Comparison of ENCODE assay signal across 12 cellular contexts in genomic region chr19:15173746-15174404, GRCh38. TPM values are rescaled to one million over a fixed set of nuclear protein-coding genes. Genes with fewer than 3 reads are reported as not detected.
DNase-seq lines count a peak whose midpoint lies in the region; ATAC-seq and TF ChIP-seq lines count a peak whose summit lies in the region.
"Had no signal": no experiment of that assay in that cellular context is flagged by ENCODE, and none has a peak within 500 bp of the region (broad histone marks: within the 10 kb centered on the region; RNA-seq: fewer than 3 reads in every experiment).

No MANE protein-coding gene starts in this region.

- H3K36me3 ChIP-seq in SK-N-SH (replicated peaks in 1 of 2; ENCODE audit: control insufficient read depth in 1 of 2, insufficient read depth in 2 of 2, low read length in 1 of 2) (no peaks in the 10 kb centered on the region), WERI-Rb-1 (no peaks in the 10 kb centered on the region), neutrophil (no peaks in the 10 kb centered on the region), adrenal gland (replicated peaks in 1 of 2) (no peaks in the 10 kb centered on the region)

- POLR2A ChIA-PET in SK-N-SH (lab: Yijun Ruan, JAX), result no interaction called here

- H3K4me1 ChIP-seq in SK-N-SH (ENCODE audit: control insufficient read depth in 1 of 2, insufficient read depth in 2 of 2, low read depth in 1 of 2, low read length in 1 of 2) (peaks cover 0 to 2% of the 10 kb centered on the region in 2 experiments; a peak in 1 of 4 replicates), neutrophil (ENCODE audit: control insufficient read depth in 1 of 2, insufficient read depth in 1 of 2, low read depth in 1 of 2, low read length in 1 of 2) (peaks cover 9 to 12% of the 10 kb centered on the region in 2 experiments), adrenal gland (replicated peaks in 1 of 2) (no peaks in the 10 kb centered on the region)

- CTCF ChIA-PET in SK-N-SH (lab: Yijun Ruan, JAX), result interaction anchor here (0.8 to 1.4 kb wide), 4 partner anchors 20 to 382 kb away, joined by 3 to 5 read pairs (median 4); no protein-coding TSS in a partner anchor

- no peaks in the 10 kb centered on the region for H4K20me1 ChIP-seq in SK-N-SH (ENCODE audit: insufficient read depth)

- TF ChIP-seq POLR2A in adrenal gland (IDR thresholded peaks at IDR 0.05), result no peak

- DNase-seq in SK-N-SH (no peak), M059J (ENCODE audit: low read depth) (peak; percentile 37), WERI-Rb-1 (peak; percentile 32), GM20000 (ENCODE audit: low spot score) (no peak), adrenal gland (no peak)
- DNase-seq: body of pancreas, heart right ventricle had no signal

- H3K4me3 ChIP-seq in SK-N-SH (ENCODE audit: low read depth in 2 of 2, low read length in 1 of 2), result no peak overlapping the region
- H3K4me3 ChIP-seq in WERI-Rb-1 (ENCODE audit: low read depth, low read length), result no peak overlapping the region
- H3K4me3 ChIP-seq in neutrophil (ENCODE audit: low read depth in 1 of 2, low read length in 1 of 2), result no peak overlapping the region
- no peak overlapping the region for H3K4me3 ChIP-seq in adrenal gland
- H3K4me3 ChIP-seq: body of pancreas, HAP-1, heart right ventricle had no signal

- no peak overlapping the region for H3K27ac ChIP-seq in SK-N-SH (ENCODE audit: low read depth in 2 of 2, low read length in 1 of 2)
- H3K27ac ChIP-seq in WERI-Rb-1, result no peak overlapping the region
- peak overlapping the region; percentile 46 for H3K27ac ChIP-seq in neutrophil
- H3K27ac ChIP-seq in adrenal gland, result no peak overlapping the region
- H3K27ac ChIP-seq: body of pancreas, heart right ventricle had no signal

- H3K4me2 ChIP-seq in SK-N-SH, result no peak overlapping the region

- no peak for TF ChIP-seq EP300 in SK-N-SH (IDR thresholded peaks at IDR 0.05; ENCODE audit: borderline replicate concordance in 1 of 2, low read depth in 1 of 2, low read length in 1 of 2)

- WGBS in SK-N-SH (ENCODE audit: low lambda C conversion rate), result 85% methylated on average over 8 of the region's 37 CpGs
- 94 to 96% (median 94%) methylated on average over 28 to 37 of the region's 37 CpGs for WGBS in adrenal gland, 4 donors

- no peaks in the 10 kb centered on the region for H3F3A ChIP-seq in SK-N-SH (replicated peaks; ENCODE audit: insufficient read depth)

- peak; percentile 19 for TF ChIP-seq CTCF in SK-N-SH (IDR thresholded peaks at IDR 0.05)
- peak; percentile 58 for TF ChIP-seq CTCF in WERI-Rb-1 (IDR thresholded peaks at IDR 0.05; ENCODE audit: low read depth, low read length)
- no peak for TF ChIP-seq CTCF in neutrophil (IDR thresholded peaks at IDR 0.05)
- no peak for TF ChIP-seq CTCF in GM20000 (IDR thresholded peaks at IDR 0.05; ENCODE audit: extremely low read depth, missing control alignments)
- TF ChIP-seq CTCF in adrenal gland (IDR thresholded peaks at IDR 0.05), result no peak

- H3K79me2 ChIP-seq in SK-N-SH (ENCODE audit: insufficient read depth), result no peaks in the 10 kb centered on the region; the same call in 1 of the 2 replicates

- intact Hi-C loops in adrenal gland (cut with DNase I), result loop anchor here in 1 of 2 donors (10.0 kb wide), 1 partner anchor 181 kb away; no protein-coding TSS in a partner anchor

- H3K9me3 ChIP-seq in SK-N-SH, result no peaks in the 10 kb centered on the region
- no peaks in the 10 kb centered on the region for H3K9me3 ChIP-seq in WERI-Rb-1 (ENCODE audit: severe bottlenecking)
- H3K9me3 ChIP-seq in neutrophil, result no peaks in the 10 kb centered on the region
- no peaks in the 10 kb centered on the region for H3K9me3 ChIP-seq in adrenal gland (replicated peaks in 1 of 3)
- H3K9me3 ChIP-seq: body of pancreas, HAP-1, heart right ventricle had no signal

- no peak overlapping the region for H2AFZ ChIP-seq in SK-N-SH (ENCODE audit: low read depth)

- ATAC-seq in SK-N-SH treated with all-trans-retinoic acid at 6 μM for 48 hours (no peak), HG02588 (IDR thresholded peaks at IDR 0.05; ENCODE audit: unreplicated experiment) (no peak)
- ATAC-seq: body of pancreas, heart right ventricle had no signal

- H3K27me3 ChIP-seq in SK-N-SH (ENCODE audit: insufficient read depth), result no peaks in the 10 kb centered on the region
- no peaks in the 10 kb centered on the region for H3K27me3 ChIP-seq in WERI-Rb-1 (ENCODE audit: insufficient read depth, low read depth, severe bottlenecking)
- H3K27me3 ChIP-seq in neutrophil, result peaks cover 23% of the 10 kb centered on the region
- H3K27me3 ChIP-seq in adrenal gland, result no peaks in the 10 kb centered on the region
- H3K27me3 ChIP-seq: body of pancreas had no signal

- TF ChIP-seq RAD21 in SK-N-SH (IDR thresholded peaks at IDR 0.05; ENCODE audit: low read length), result no peak

- H3K9me2 ChIP-seq in SK-N-SH, result no peaks in the 10 kb centered on the region

- no peak overlapping the region for H3K9ac ChIP-seq in SK-N-SH

TF ChIP-seq in SK-N-SH, 30 proteins besides CTCF, POLR2A, EP300 and RAD21:
- TF ChIP-seq POLR2AphosphoS5 (IDR thresholded peaks at IDR 0.05; ENCODE audit: low read depth, low read length) (no peak), JUND (IDR thresholded peaks at IDR 0.05) (no peak), FOXJ3 (CRISPR knock-in tag; IDR thresholded peaks at IDR 0.05) (no peak)

TF ChIP-seq in SK-N-SH treated with all-trans-retinoic acid at 6 μM for 48 hours, 23 proteins besides CTCF, POLR2A, EP300 and RAD21:
- TF ChIP-seq ZNF70 (CRISPR knock-in tag; IDR thresholded peaks at IDR 0.05) (no peak), ZFP30 (CRISPR knock-in tag; IDR thresholded peaks at IDR 0.05) (no peak), BACH2 (CRISPR knock-in tag; IDR thresholded peaks at IDR 0.05; ENCODE audit: borderline replicate concordance) (no peak), POU6F1 (CRISPR knock-in tag; IDR thresholded peaks at IDR 0.05; ENCODE audit: borderline replicate concordance, low read depth) (no peak)
- TF ChIP-seq, protein P1, sequence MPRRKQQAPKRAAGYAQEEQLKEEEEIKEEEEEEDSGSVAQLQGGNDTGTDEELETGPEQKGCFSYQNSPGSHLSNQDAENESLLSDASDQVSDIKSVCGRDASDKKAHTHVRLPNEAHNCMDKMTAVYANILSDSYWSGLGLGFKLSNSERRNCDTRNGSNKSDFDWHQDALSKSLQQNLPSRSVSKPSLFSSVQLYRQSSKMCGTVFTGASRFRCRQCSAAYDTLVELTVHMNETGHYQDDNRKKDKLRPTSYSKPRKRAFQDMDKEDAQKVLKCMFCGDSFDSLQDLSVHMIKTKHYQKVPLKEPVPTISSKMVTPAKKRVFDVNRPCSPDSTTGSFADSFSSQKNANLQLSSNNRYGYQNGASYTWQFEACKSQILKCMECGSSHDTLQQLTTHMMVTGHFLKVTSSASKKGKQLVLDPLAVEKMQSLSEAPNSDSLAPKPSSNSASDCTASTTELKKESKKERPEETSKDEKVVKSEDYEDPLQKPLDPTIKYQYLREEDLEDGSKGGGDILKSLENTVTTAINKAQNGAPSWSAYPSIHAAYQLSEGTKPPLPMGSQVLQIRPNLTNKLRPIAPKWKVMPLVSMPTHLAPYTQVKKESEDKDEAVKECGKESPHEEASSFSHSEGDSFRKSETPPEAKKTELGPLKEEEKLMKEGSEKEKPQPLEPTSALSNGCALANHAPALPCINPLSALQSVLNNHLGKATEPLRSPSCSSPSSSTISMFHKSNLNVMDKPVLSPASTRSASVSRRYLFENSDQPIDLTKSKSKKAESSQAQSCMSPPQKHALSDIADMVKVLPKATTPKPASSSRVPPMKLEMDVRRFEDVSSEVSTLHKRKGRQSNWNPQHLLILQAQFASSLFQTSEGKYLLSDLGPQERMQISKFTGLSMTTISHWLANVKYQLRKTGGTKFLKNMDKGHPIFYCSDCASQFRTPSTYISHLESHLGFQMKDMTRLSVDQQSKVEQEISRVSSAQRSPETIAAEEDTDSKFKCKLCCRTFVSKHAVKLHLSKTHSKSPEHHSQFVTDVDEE (CRISPR knock-in tag; IDR thresholded peaks at IDR 0.05), result no peak

RNA-seq across cellular contexts. Expression of gene NOTCH3, which starts 26.9 kb away (rescaled TPM):
- 4.5 and 7.0 TPM in 2 replicates for polyA plus RNA-seq in SK-N-SH (2012; rRNA removed)
- 2.8 and 5.1 TPM in 2 replicates for polyA plus RNA-seq in SK-N-SH (2012; cell fraction: cytosol; rRNA removed)
- polyA plus RNA-seq in SK-N-SH (2012; cell fraction: nucleus; rRNA removed), result 9.9 and 11.8 TPM in 2 replicates
- total RNA-seq in M059J (2014; rRNA removed; shearing (Covaris generic)), result 0.66 and 2.4 TPM in 2 replicates
- 10 to 100 TPM in 7 of 8 donors, 1 to 10 TPM in 1; 8.3 to 39.3 (median 17.7) TPM for total RNA-seq in adrenal gland
- 1 to 10 TPM; 3.7 to 8.9 (median 6.2) TPM for polyA plus RNA-seq in adrenal gland

RNA-seq across cellular contexts. Expression of gene EPHX3, which starts 58.4 kb away (rescaled TPM):
- polyA plus RNA-seq in SK-N-SH (2012; rRNA removed), result 0.15 and 0.28 TPM in 2 replicates
- 0.03 and 0.04 TPM in 2 replicates for polyA plus RNA-seq in SK-N-SH (2012; cell fraction: cytosol; rRNA removed)
- polyA plus RNA-seq in SK-N-SH (2012; cell fraction: nucleus; rRNA removed), result 0.65 and 1.2 TPM in 2 replicates
- total RNA-seq in M059J (2014; rRNA removed; shearing (Covaris generic)), result not detected in 2 replicates
- total RNA-seq in adrenal gland, result 1 to 10 TPM in 1 of 8 donors, under 1 TPM in 5, not detected in 2; 0.43 to 7.5 (median 0.62) TPM
- polyA plus RNA-seq in adrenal gland, result under 1 TPM; 0.24 to 0.44 (median 0.31) TPM
- total RNA-seq: body of pancreas had no signal
- polyA plus RNA-seq: neural cell had no signal

Comparison
In these comparisons a context has a peak if more than half of its experiments do, and no peak if none do; other contexts are left out.
1. DNase-seq: peak in M059J (single experiment) and WERI-Rb-1 (single experiment); none in SK-N-SH (single experiment), GM20000 (single experiment) and adrenal gland (0 of 7).
2. CTCF ChIP-seq: peak in SK-N-SH (single experiment) and WERI-Rb-1 (single experiment); none in neutrophil (single experiment), GM20000 (single experiment) and adrenal gland (0 of 6).